23 cellular contexts compared by ENCODE assay signal in genomic region chr21:36180963-36181362, GRCh38.
"Had no signal": no experiment of that assay in that cellular context is flagged by ENCODE, and none has a peak within 500 bp of the region (broad histone marks: within the 10 kb centered on the region; RNA-seq: fewer than 3 reads in every experiment).

No MANE protein-coding gene starts in this region.

- H3K4me3 Mint-ChIP-seq: activated CD4-positive, alpha-beta memory T cell treated with anti-CD3 and anti-CD28 coated beads, Interleukin-2, amount 10 ng/mL, durations not matched to agents 7 days and 5 days; activated naive CD4-positive, alpha-beta T cell treated with anti-CD3 and anti-CD28 coated beads, Interleukin-2, amount 10 ng/mL, durations not matched to agents 7 days and 5 days; activated naive CD8-positive, alpha-beta T cell treated with anti-CD3 and anti-CD28 coated beads for 36 hours; activated T-cell treated with anti-CD3 and anti-CD28 coated beads, Interleukin-2, amount 50 U/mL, for 72 hours; T-helper 1 cell treated with Interleukin-12 subunit alpha and Interleukin-12 subunit beta and Interleukin-4 antibody, amounts not matched to agents 30 μg/mL and 1 μg/mL, for 36 hours; WTC11 had no signal

- ATAC-seq: activated T-cell treated with anti-CD3 and anti-CD28 coated beads, Interleukin-2, amount 50 U/mL, for 72 hours; PC-3; WTC11 had no signal

- H3K9me3 Mint-ChIP-seq: activated CD4-positive, alpha-beta memory T cell treated with anti-CD3 and anti-CD28 coated beads, Interleukin-2, amount 10 ng/mL, durations not matched to agents 7 days and 5 days; activated naive CD4-positive, alpha-beta T cell treated with anti-CD3 and anti-CD28 coated beads, Interleukin-2, amount 10 ng/mL, durations not matched to agents 7 days and 5 days; activated naive CD8-positive, alpha-beta T cell treated with anti-CD3 and anti-CD28 coated beads for 36 hours; activated T-cell treated with anti-CD3 and anti-CD28 coated beads, Interleukin-2, amount 50 U/mL, for 72 hours; activated T-helper 2 cell treated with anti-CD3 and anti-CD28 coated beads, Interferon-gamma antibody, Interleukin-2, Interleukin-4, amounts not matched to agents 10 μg/mL and 5 μg/mL and 100 μg/mL, durations not matched to agents 14 hours and 24 hours and 36 hours; T-helper 1 cell treated with Interleukin-12 subunit alpha and Interleukin-12 subunit beta and Interleukin-4 antibody, amounts not matched to agents 30 μg/mL and 1 μg/mL, for 36 hours had no signal

- H3K36me3 Mint-ChIP-seq: WTC11 had no signal

- H3K27me3 Mint-ChIP-seq: activated CD4-positive, alpha-beta memory T cell treated with anti-CD3 and anti-CD28 coated beads, Interleukin-2, amount 10 ng/mL, durations not matched to agents 7 days and 5 days; activated naive CD4-positive, alpha-beta T cell treated with anti-CD3 and anti-CD28 coated beads, Interleukin-2, amount 10 ng/mL, durations not matched to agents 7 days and 5 days; activated naive CD8-positive, alpha-beta T cell treated with anti-CD3 and anti-CD28 coated beads for 36 hours had no signal

- DNase-seq: activated CD4-positive, alpha-beta memory T cell treated with anti-CD3 and anti-CD28 coated beads, Interleukin-2, amount 10 ng/mL, durations not matched to agents 7 days and 5 days; activated CD4-positive, alpha-beta T cell treated with anti-CD3 and anti-CD28 coated beads for 1 hour; activated CD4-positive, alpha-beta T cell treated with anti-CD3 and anti-CD28 coated beads, Interleukin-2, amount 50 U/mL, for 1 hour; activated gamma-delta T cell treated with Interleukin-2 at 50 U/mL for 16 hours; activated naive CD4-positive, alpha-beta T cell treated with anti-CD3 and anti-CD28 coated beads, Interleukin-2, amount 10 ng/mL, durations not matched to agents 7 days and 5 days; activated naive CD8-positive, alpha-beta T cell treated with anti-CD3 and anti-CD28 coated beads for 36 hours; activated T-cell treated with anti-CD3 and anti-CD28 coated beads for 4 hours; activated T-cell treated with anti-CD3 and anti-CD28 coated beads, Interleukin-2, amount 50 U/mL, for 72 hours; cerebellar nuclear complex; NCI-H1092 treated with DMSO at 0.1 percent for 48 hours; NCI-H1417 treated with DMSO at 0.1 percent for 48 hours; NCI-H1694; NCI-H2029; NCI-H2107; NCI-H2171 treated with DMSO at 0.1 percent for 48 hours; NCI-H226; NCI-H526; NCI-H774; PC-3; SHP77 treated with DMSO at 0.1 percent for 48 hours had no signal

- H3K27ac Mint-ChIP-seq: activated CD4-positive, alpha-beta memory T cell treated with anti-CD3 and anti-CD28 coated beads, Interleukin-2, amount 10 ng/mL, durations not matched to agents 7 days and 5 days; activated naive CD4-positive, alpha-beta T cell treated with anti-CD3 and anti-CD28 coated beads, Interleukin-2, amount 10 ng/mL, durations not matched to agents 7 days and 5 days; activated naive CD8-positive, alpha-beta T cell treated with anti-CD3 and anti-CD28 coated beads for 36 hours; activated T-cell treated with anti-CD3 and anti-CD28 coated beads, Interleukin-2, amount 50 U/mL, for 72 hours; activated T-helper 2 cell treated with anti-CD3 and anti-CD28 coated beads, Interferon-gamma antibody, Interleukin-2, Interleukin-4, amounts not matched to agents 10 μg/mL and 5 μg/mL and 100 μg/mL, durations not matched to agents 14 hours and 24 hours and 36 hours; T-helper 1 cell treated with Interleukin-12 subunit alpha and Interleukin-12 subunit beta and Interleukin-4 antibody, amounts not matched to agents 30 μg/mL and 1 μg/mL, for 36 hours; WTC11 had no signal

- H3K4me1 Mint-ChIP-seq: activated naive CD8-positive, alpha-beta T cell treated with anti-CD3 and anti-CD28 coated beads for 36 hours; WTC11 had no signal
